ENCODE assay signal across 8 cellular contexts in genomic region chr1:6347641-6348487, GRCh38. TPM values are rescaled to one million over a fixed set of nuclear protein-coding genes. Genes with fewer than 3 reads are reported as not detected.
DNase-seq lines count a peak whose midpoint lies in the region; ATAC-seq and TF ChIP-seq lines count a peak whose summit lies in the region.

No MANE protein-coding gene starts in this region.

- peak; percentile 92 for TF ChIP-seq CTCF in WERI-Rb-1 (IDR thresholded peaks at IDR 0.05; ENCODE audit: low read depth, low read length)
- peak; percentile 45 to 73 for TF ChIP-seq CTCF in mammary epithelial cell (conservative IDR thresholded peaks at IDR 0.05 in 1 of 2, IDR thresholded peaks at IDR 0.05 in 1 of 2; ENCODE audit: extremely low read depth in 1 of 2, insufficient read depth in 1 of 2, low read depth in 1 of 2, low read length in 2 of 2)

- peaks cover 84% of the 10 kb centered on the region for H3K79me2 ChIP-seq in mammary epithelial cell (ENCODE audit: insufficient read depth, low read length)

- H3K23ac ChIP-seq in mesenchymal stem cell (ENCODE audit: low read length in 2 of 2), result no peak overlapping the region

- POLR2A ChIA-PET in HEK293T (lab: Yijun Ruan, JAX), result no interaction called here

- no peak overlapping the region for H4K91ac ChIP-seq in mesenchymal stem cell (ENCODE audit: low read length)

- H4K8ac ChIP-seq in mesenchymal stem cell (ENCODE audit: low read length), result no peak overlapping the region

- dilution Hi-C loops in mammary epithelial cell (cut with HindIII; ENCODE audit: low sequenced_read_pairs), result no loop called here

- DNase-seq in HEK293T (ENCODE audit: extremely low spot score) (peak; percentile 69), WERI-Rb-1 (peak; percentile 69), mammary epithelial cell (no peak), mesenchymal stem cell (peak; percentile 48), T1000 (lab: John Stamatoyannopoulos, UW) (no peak)
- peak; percentile 55 to 85 (median 65) for DNase-seq in stimulated activated naive CD4-positive, alpha-beta T cell (lab: John Stamatoyannopoulos, UW)

- ATAC-seq in GM21723 (IDR thresholded peaks at IDR 0.05; ENCODE audit: unreplicated experiment), result no peak

- peaks cover 17% of the 10 kb centered on the region for H3K79me1 ChIP-seq in mesenchymal stem cell (replicated peaks; ENCODE audit: low read length, poor library complexity, severe bottlenecking)

- H3K4ac ChIP-seq in mesenchymal stem cell (ENCODE audit: low read depth in 1 of 2, low read length in 2 of 2), result no peak overlapping the region

- H4K20me1 ChIP-seq in BLaER1 treated with 17β-estradiol and CSF1 and Interleukin-3, amounts not matched to agents 10 nM and 100 nM, result peaks cover 0 to 87% (median 28%) of the 10 kb centered on the region in 11 experiments; a peak in 15 of 22 replicates
- H4K20me1 ChIP-seq in mammary epithelial cell (ENCODE audit: insufficient read depth, low read length), result peaks cover 3% of the 10 kb centered on the region

- in situ Hi-C loops in mammary epithelial cell (cut with MboI; ENCODE audit: low sequenced_read_pairs in 2 of 2), result loop anchor here in 1 of 2 donors (25.0 kb wide), 1 partner anchor 286 kb away; no protein-coding TSS in a partner anchor

- H2BK5ac ChIP-seq in mesenchymal stem cell (ENCODE audit: low read depth, low read length, poor library complexity, severe bottlenecking), result no peak overlapping the region

- H3K4me1 ChIP-seq in BLaER1 treated with 17β-estradiol and CSF1 and Interleukin-3, amounts not matched to agents 10 nM and 100 nM, result peaks cover 16 to 52% (median 42%) of the 10 kb centered on the region in 10 experiments
- H3K4me1 ChIP-seq in mammary epithelial cell (ENCODE audit: insufficient read depth, low read length), result peaks cover 74% of the 10 kb centered on the region
- H3K4me1 ChIP-seq in mesenchymal stem cell (ENCODE audit: control insufficient read depth, insufficient read depth, low read depth, low read length), result peaks cover 9% of the 10 kb centered on the region

- H2AFZ ChIP-seq in mammary epithelial cell (ENCODE audit: low read depth, low read length), result no peak overlapping the region
- H2AFZ ChIP-seq in mesenchymal stem cell (ENCODE audit: low read depth, low read length), result no peak overlapping the region

- H3K9ac ChIP-seq in BLaER1 treated with 17β-estradiol and CSF1 and Interleukin-3, amounts not matched to agents 10 nM and 100 nM, result peak overlapping the region in 10 of 11 experiments; percentile 42 to 69 (median 57); a peak in 20 of 22 replicates
- no peak overlapping the region for H3K9ac ChIP-seq in mammary epithelial cell (ENCODE audit: insufficient read depth, low read length)
- H3K9ac ChIP-seq in mesenchymal stem cell (ENCODE audit: low read length), result no peak overlapping the region

- H2BK120ac ChIP-seq in mesenchymal stem cell (ENCODE audit: low read depth, low read length), result no peak overlapping the region

- CTCF ChIA-PET in HEK293T (lab: Yijun Ruan, JAX) (interaction anchor here (0.6 to 2.3 kb wide), 15 partner anchors 10 to 302 kb away, joined by 3 to 12 read pairs (median 4); no protein-coding TSS in a partner anchor), mammary epithelial cell (lab: Charles Lee; ENCODE audit: low non-redundant PET) (no interaction called here)

- intact Hi-C loops in mammary epithelial cell (cut with micrococcal nuclease), result loop anchor here (1.0 kb wide), 1 partner anchor 56 kb away; no protein-coding TSS in a partner anchor

- no peak overlapping the region for H2BK12ac ChIP-seq in mesenchymal stem cell (ENCODE audit: low read length in 2 of 2)

- H3K4me3 ChIP-seq in BLaER1 treated with 17β-estradiol and CSF1 and Interleukin-3, amounts not matched to agents 10 nM and 100 nM, result peak overlapping the region in 6 of 10 experiments; percentile 3 to 36 (median 20); a peak in 6 of 20 replicates
- no peak overlapping the region for H3K4me3 ChIP-seq in WERI-Rb-1 (ENCODE audit: low read depth, low read length)
- no peak overlapping the region for H3K4me3 ChIP-seq in mammary epithelial cell (replicated peaks in 1 of 3; ENCODE audit: insufficient read depth in 1 of 3, low read depth in 2 of 3, low read length in 3 of 3)
- H3K4me3 ChIP-seq in mesenchymal stem cell (ENCODE audit: insufficient read depth in 1 of 2, low read depth in 1 of 2, low read length in 2 of 2), result no peak overlapping the region

- H3K27ac ChIP-seq in BLaER1 treated with 17β-estradiol and CSF1 and Interleukin-3, amounts not matched to agents 10 nM and 100 nM, result peak overlapping the region; percentile 47 to 81 (median 71); a peak in 21 of 22 replicates
- H3K27ac ChIP-seq in WERI-Rb-1 (no peak overlapping the region), mammary epithelial cell (ENCODE audit: insufficient read depth, low read depth, low read length) (no peak overlapping the region), mesenchymal stem cell (ENCODE audit: low read length, poor library complexity, severe bottlenecking) (no peak overlapping the region)

- no peaks in the 10 kb centered on the region for H3K9me3 ChIP-seq in BLaER1 treated with 17β-estradiol and CSF1 and Interleukin-3, amounts not matched to agents 10 nM and 100 nM (replicated peaks in 1 of 11)
- H3K9me3 ChIP-seq in WERI-Rb-1 (ENCODE audit: severe bottlenecking) (no peaks in the 10 kb centered on the region), mammary epithelial cell (replicated peaks; ENCODE audit: insufficient read depth, low read length) (no peaks in the 10 kb centered on the region), mesenchymal stem cell (ENCODE audit: control insufficient read depth, low read length) (no peaks in the 10 kb centered on the region)

- H3K36me3 ChIP-seq in BLaER1 treated with 17β-estradiol and CSF1 and Interleukin-3, amounts not matched to agents 10 nM and 100 nM, result peaks cover 0 to 27% (median 6%) of the 10 kb centered on the region in 11 experiments; a peak in 7 of 22 replicates
- H3K36me3 ChIP-seq in WERI-Rb-1 (peaks cover 19% of the 10 kb centered on the region), mammary epithelial cell (ENCODE audit: insufficient read depth, low read length) (peaks cover 9% of the 10 kb centered on the region), mesenchymal stem cell (ENCODE audit: control insufficient read depth in 1 of 2, insufficient read depth in 2 of 2, low read depth in 1 of 2, low read length in 2 of 2) (peaks cover 0 to 50% of the 10 kb centered on the region in 2 experiments)

- no peak overlapping the region for H2BK15ac ChIP-seq in mesenchymal stem cell (ENCODE audit: low read depth, poor library complexity, severe bottlenecking)

- H3K4me2 ChIP-seq in BLaER1 treated with 17β-estradiol and CSF1 and Interleukin-3, amounts not matched to agents 10 nM and 100 nM, result peak overlapping the region; percentile 73 to 93 (median 82)
- peak overlapping the region; percentile 2 for H3K4me2 ChIP-seq in mammary epithelial cell (ENCODE audit: insufficient read depth, low read depth, low read length)
- no peak overlapping the region for H3K4me2 ChIP-seq in mesenchymal stem cell (ENCODE audit: low read length, poor library complexity, severe bottlenecking)

- H3K27me3 ChIP-seq in BLaER1 treated with 17β-estradiol and CSF1 and Interleukin-3, amounts not matched to agents 10 nM and 100 nM, result no peaks in the 10 kb centered on the region
- H3K27me3 ChIP-seq in WERI-Rb-1 (ENCODE audit: insufficient read depth, low read depth, severe bottlenecking) (no peaks in the 10 kb centered on the region), mammary epithelial cell (ENCODE audit: insufficient read depth, low read length) (no peaks in the 10 kb centered on the region), mesenchymal stem cell (ENCODE audit: control insufficient read depth in 1 of 2, insufficient read depth in 1 of 2, low read length in 2 of 2) (no peaks in the 10 kb centered on the region)

- BruUV-seq in mammary epithelial cell (replicated peaks; lab: Mats Ljungman, UMichigan), result no TSS peak

- 79% methylated on average over 12 of the region's 15 CpGs for WGBS in mammary epithelial cell (ENCODE audit: low coverage, missing lambda C conversion rate)
- WGBS in mesenchymal stem cell, result 78% methylated on average over 15 of the region's 15 CpGs

- H2AK5ac ChIP-seq in mesenchymal stem cell (ENCODE audit: low read length, severe bottlenecking), result no peak overlapping the region

- H3K14ac ChIP-seq in mesenchymal stem cell (ENCODE audit: low read length in 2 of 2), result no peak overlapping the region

- no peak overlapping the region for H3K18ac ChIP-seq in mesenchymal stem cell (ENCODE audit: low read depth in 1 of 2, low read length in 2 of 2)

TF ChIP-seq in HEK293T, 16 proteins besides CTCF, POLR2A, EP300 and RAD21:
- 0 out of 2 replicates have a peak, but pooled peaks have one; percentile 23 for TF ChIP-seq HDGF (IDR thresholded peaks at IDR 0.05; ENCODE audit: borderline replicate concordance)
- TF ChIP-seq ZNF384 (IDR thresholded peaks at IDR 0.05), result no peak

RNA-seq across cellular contexts. Expression of gene ACOT7, which starts 45.7 kb away (rescaled TPM):
- 100 to 1,000 TPM in 1 of 2 donors, 10 to 100 TPM in 1; 67.2 to 193 TPM for total RNA-seq in mammary epithelial cell
- polyA plus RNA-seq in mammary epithelial cell, result 365 TPM
- 208 TPM for polyA minus RNA-seq in mammary epithelial cell
- polyA plus RNA-seq in mesenchymal stem cell (2013, experiment 1 of 2), result 67.2 TPM
- polyA plus RNA-seq in mesenchymal stem cell (2013, experiment 2 of 2), result 69.0 TPM

Comparison
In these comparisons a context has a peak if more than half of its experiments do, and no peak if none do; other contexts are left out.
1. H3K27ac ChIP-seq: peak in BLaER1 treated with 17β-estradiol and CSF1 and Interleukin-3, amounts not matched to agents 10 nM and 100 nM (11 of 11); none in WERI-Rb-1 (single experiment), mammary epithelial cell (single experiment) and mesenchymal stem cell (single experiment).
2. H3K4me3 ChIP-seq: peak in BLaER1 treated with 17β-estradiol and CSF1 and Interleukin-3, amounts not matched to agents 10 nM and 100 nM (6 of 10); none in WERI-Rb-1 (single experiment), mammary epithelial cell (0 of 3) and mesenchymal stem cell (0 of 2).
3. H3K9ac ChIP-seq: peak in BLaER1 treated with 17β-estradiol and CSF1 and Interleukin-3, amounts not matched to agents 10 nM and 100 nM (10 of 11); none in mammary epithelial cell (single experiment) and mesenchymal stem cell (single experiment).
4. DNase-seq: peak in HEK293T (single experiment), WERI-Rb-1 (single experiment), mesenchymal stem cell (single experiment) and stimulated activated naive CD4-positive, alpha-beta T cell (6 of 6); none in mammary epithelial cell (single experiment) and T1000 (single experiment).